ENCODE assay signal across 18 cellular contexts in the genomic region with DNA sequence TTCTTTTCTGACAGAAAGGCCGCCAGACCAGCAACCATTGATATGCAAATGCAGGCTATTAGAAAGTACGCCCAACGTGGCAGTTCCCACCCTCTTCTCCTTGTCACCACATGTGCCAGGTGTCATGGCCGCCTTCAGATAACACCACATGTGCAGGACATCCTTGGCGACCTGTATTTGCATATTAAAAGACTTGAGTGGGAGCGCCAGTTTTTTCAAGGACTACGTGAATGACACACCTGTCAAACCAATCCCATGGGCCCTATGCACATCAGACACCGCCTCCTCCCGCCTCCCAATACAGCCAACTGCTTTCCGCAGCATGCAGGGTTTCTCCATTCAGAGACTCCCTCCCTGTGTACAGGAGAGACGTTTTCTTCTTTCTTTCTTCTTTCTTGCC.
"Had no signal": no experiment of that assay in that cellular context is flagged by ENCODE, and none has a peak within 500 bp of the region (broad histone marks: within the 10 kb centered on the region; RNA-seq: fewer than 3 reads in every experiment).

No MANE protein-coding gene starts in this region.

- H3K4me1 Mint-ChIP-seq: central memory CD8-positive, alpha-beta T cell; immature natural killer cell; stimulated activated naive B cell treated with anti-CD40 and anti-IgM and Interleukin-4, amounts not matched to agents 10 μg/mL and 1 μg/mL and 100 μg/mL, for 72 hours had no signal

- H3K36me3 ChIP-seq: brain microvascular endothelial cell, colonic mucosa, thoracic aorta, upper lobe of left lung had no signal

- H3K9me3 ChIP-seq: colonic mucosa, thoracic aorta had no signal

- H3K27me3 Mint-ChIP-seq: progenitor cell of endocrine pancreas; stimulated activated naive B cell treated with anti-CD40 and anti-IgM and Interleukin-4, amounts not matched to agents 10 μg/mL and 1 μg/mL and 100 μg/mL, for 72 hours had no signal

- H3K4me3 ChIP-seq: colonic mucosa, thoracic aorta, upper lobe of left lung had no signal

- H3K36me3 Mint-ChIP-seq: immature natural killer cell; stimulated activated naive B cell treated with anti-CD40 and anti-IgM and Interleukin-4, amounts not matched to agents 10 μg/mL and 1 μg/mL and 100 μg/mL, for 72 hours had no signal

- H3K4me1 ChIP-seq: colonic mucosa, foreskin keratinocyte, upper lobe of left lung had no signal

- H3K27ac Mint-ChIP-seq: immature natural killer cell; progenitor cell of endocrine pancreas; stimulated activated naive B cell treated with anti-CD40 and anti-IgM and Interleukin-4, amounts not matched to agents 10 μg/mL and 1 μg/mL and 100 μg/mL, for 72 hours had no signal

- H3K27me3 ChIP-seq: brain microvascular endothelial cell, colonic mucosa, foreskin keratinocyte, upper lobe of left lung had no signal

- H3K27ac ChIP-seq: brain microvascular endothelial cell, colonic mucosa, foreskin keratinocyte, thoracic aorta, upper lobe of left lung had no signal

- H3K4me3 Mint-ChIP-seq: activated T-cell treated with anti-CD3 and anti-CD28 coated beads, Interleukin-2, amount 50 U/mL, for 4 hours; central memory CD8-positive, alpha-beta T cell; immature natural killer cell; stimulated activated naive B cell treated with anti-CD40 and anti-IgM and Interleukin-4, amounts not matched to agents 10 μg/mL and 1 μg/mL and 100 μg/mL, for 72 hours had no signal

- DNase-seq: activated CD4-positive, alpha-beta T cell treated with anti-CD3 and anti-CD28 coated beads, Interleukin-2, amount 50 U/mL, for 1 hour; activated CD8-positive, alpha-beta memory T cell treated with anti-CD3 and anti-CD28 coated beads, Interleukin-2, amount 50 U/mL, for 4 hours; activated effector memory CD4-positive, alpha-beta T cell treated with Interleukin-2 at 50 U/mL for 16 hours; activated naive CD4-positive, alpha-beta T cell treated with anti-CD3 and anti-CD28 coated beads, Interleukin-2, amount 50 U/mL, for 16 hours; activated T-cell treated with anti-CD3 and anti-CD28 coated beads, Interleukin-2, amount 50 U/mL, for 4 hours; aorta; brain microvascular endothelial cell; colonic mucosa; foreskin keratinocyte; hypothalamus; immature natural killer cell; kidney glomerular epithelial cell; left ventricle myocardium superior; stimulated activated naive B cell treated with anti-CD40 and anti-IgM and Interleukin-4, amounts not matched to agents 10 μg/mL and 1 μg/mL and 100 μg/mL, for 72 hours; upper lobe of left lung had no signal
